In genomic region chr12:118749656-118750055, GRCh38 we compare ENCODE assay signal across 1 cellular context.
TF ChIP-seq lines count a peak whose summit lies in the region.

No MANE protein-coding gene starts in this region.

TF ChIP-seq in GM23338, 12 proteins besides CTCF, POLR2A, EP300 and RAD21 (continued from another document):
- TF ChIP-seq, protein P1, sequence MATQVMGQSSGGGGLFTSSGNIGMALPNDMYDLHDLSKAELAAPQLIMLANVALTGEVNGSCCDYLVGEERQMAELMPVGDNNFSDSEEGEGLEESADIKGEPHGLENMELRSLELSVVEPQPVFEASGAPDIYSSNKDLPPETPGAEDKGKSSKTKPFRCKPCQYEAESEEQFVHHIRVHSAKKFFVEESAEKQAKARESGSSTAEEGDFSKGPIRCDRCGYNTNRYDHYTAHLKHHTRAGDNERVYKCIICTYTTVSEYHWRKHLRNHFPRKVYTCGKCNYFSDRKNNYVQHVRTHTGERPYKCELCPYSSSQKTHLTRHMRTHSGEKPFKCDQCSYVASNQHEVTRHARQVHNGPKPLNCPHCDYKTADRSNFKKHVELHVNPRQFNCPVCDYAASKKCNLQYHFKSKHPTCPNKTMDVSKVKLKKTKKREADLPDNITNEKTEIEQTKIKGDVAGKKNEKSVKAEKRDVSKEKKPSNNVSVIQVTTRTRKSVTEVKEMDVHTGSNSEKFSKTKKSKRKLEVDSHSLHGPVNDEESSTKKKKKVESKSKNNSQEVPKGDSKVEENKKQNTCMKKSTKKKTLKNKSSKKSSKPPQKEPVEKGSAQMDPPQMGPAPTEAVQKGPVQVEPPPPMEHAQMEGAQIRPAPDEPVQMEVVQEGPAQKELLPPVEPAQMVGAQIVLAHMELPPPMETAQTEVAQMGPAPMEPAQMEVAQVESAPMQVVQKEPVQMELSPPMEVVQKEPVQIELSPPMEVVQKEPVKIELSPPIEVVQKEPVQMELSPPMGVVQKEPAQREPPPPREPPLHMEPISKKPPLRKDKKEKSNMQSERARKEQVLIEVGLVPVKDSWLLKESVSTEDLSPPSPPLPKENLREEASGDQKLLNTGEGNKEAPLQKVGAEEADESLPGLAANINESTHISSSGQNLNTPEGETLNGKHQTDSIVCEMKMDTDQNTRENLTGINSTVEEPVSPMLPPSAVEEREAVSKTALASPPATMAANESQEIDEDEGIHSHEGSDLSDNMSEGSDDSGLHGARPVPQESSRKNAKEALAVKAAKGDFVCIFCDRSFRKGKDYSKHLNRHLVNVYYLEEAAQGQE (IDR thresholded peaks at IDR 0.05; ENCODE audit: unreplicated experiment): no peak
